ENCODE assay signal across 1 cellular context in the genomic region with DNA sequence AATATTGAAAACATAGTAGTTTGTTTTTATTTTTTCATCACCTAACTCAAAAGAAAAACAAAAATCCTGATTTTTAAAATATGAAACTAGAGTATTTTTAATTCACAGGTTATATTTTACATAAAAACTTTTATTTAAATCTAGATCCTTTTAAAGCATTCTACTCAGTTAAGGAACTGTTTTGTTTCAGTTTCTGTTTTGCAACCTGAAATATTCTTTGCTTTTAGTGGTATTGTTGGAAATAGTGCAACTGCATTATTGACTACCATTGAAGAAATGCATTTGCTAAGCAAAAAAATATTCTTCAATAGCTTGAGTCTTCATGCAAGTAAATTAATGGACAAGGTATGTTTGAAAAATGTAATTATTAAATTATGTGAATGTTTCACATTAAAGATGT.
TF ChIP-seq lines count a peak whose summit lies in the region.

No MANE protein-coding gene starts in this region.

TF ChIP-seq in HepG2, 621 proteins besides CTCF, POLR2A, EP300 and RAD21 (continued from another document):
- no peak for TF ChIP-seq TFDP2 (CRISPR knock-in tag; IDR thresholded peaks at IDR 0.05)
- no peak for TF ChIP-seq SRSF1 (optimal IDR thresholded peaks at IDR 0.05; ENCODE audit: low read depth, low read length)
- no peak for TF ChIP-seq RFXAP (CRISPR knock-in tag; IDR thresholded peaks at IDR 0.05; ENCODE audit: borderline replicate concordance)
